17 cellular contexts compared by ENCODE assay signal in genomic region chr6:12066297-12066696, GRCh38. TPM values are rescaled to one million over a fixed set of nuclear protein-coding genes. Genes with fewer than 3 reads are reported as not detected.
DNase-seq lines count a peak whose midpoint lies in the region; ATAC-seq and TF ChIP-seq lines count a peak whose summit lies in the region.
"Had no signal": no experiment of that assay in that cellular context is flagged by ENCODE, and none has a peak within 500 bp of the region (broad histone marks: within the 10 kb centered on the region; RNA-seq: fewer than 3 reads in every experiment).

No MANE protein-coding gene starts in this region.

- H3K27ac ChIP-seq in CD8-positive, alpha-beta memory T cell (ENCODE audit: low read depth, low read length) = no peak overlapping the region
- H3K27ac ChIP-seq: neutrophil, stomach had no signal

- CTCF ChIA-PET in CD8-positive, alpha-beta memory T cell (lab: Charles Lee) = interaction anchor here (1.0 to 1.2 kb wide), 2 partner anchors 9 to 11 kb away, joined by 3 to 5 read pairs; no protein-coding TSS in a partner anchor

- H3K4me1 ChIP-seq in CD8-positive, alpha-beta memory T cell (ENCODE audit: insufficient read depth, low read length) = peaks cover 33% of the 10 kb centered on the region

- H3K4me1 Mint-ChIP-seq in brain = peaks cover 45% of the 10 kb centered on the region
- H3K4me1 Mint-ChIP-seq in nephron = peaks cover 33% of the 10 kb centered on the region
- H3K4me1 Mint-ChIP-seq in CD8-positive, alpha-beta memory T cell = peaks cover 23 to 50% (median 48%) of the 10 kb centered on the region in 3 donors

- H3K9me3 Mint-ChIP-seq in brain (no peaks in the 10 kb centered on the region), nephron (no peaks in the 10 kb centered on the region)
- no peaks in the 10 kb centered on the region for H3K9me3 Mint-ChIP-seq in CD8-positive, alpha-beta memory T cell
- H3K9me3 Mint-ChIP-seq: dendritic cell treated with granulocyte-macrophage colony-stimulating factor and Interleukin-4, amounts not matched to agents 40 ng/mL and 50 ng/mL, for 4 days had no signal

- H3K27me3 ChIP-seq in CD8-positive, alpha-beta memory T cell (ENCODE audit: insufficient read depth, low read length, poor library complexity, severe bottlenecking) = no peaks in the 10 kb centered on the region
- H3K27me3 ChIP-seq: neutrophil, stomach had no signal

- ATAC-seq in GM18520 (IDR thresholded peaks at IDR 0.05; ENCODE audit: unreplicated experiment) = no peak

- POLR2A ChIA-PET in CD8-positive, alpha-beta memory T cell (lab: Charles Lee) = interaction anchor here (0.7 kb wide), 1 partner anchor 10 kb away, joined by 3 read pairs; no protein-coding TSS in a partner anchor

- H3K27me3 Mint-ChIP-seq in brain = no peaks in the 10 kb centered on the region
- H3K27me3 Mint-ChIP-seq in nephron (ENCODE audit: low read depth) = no peaks in the 10 kb centered on the region
- no peaks in the 10 kb centered on the region for H3K27me3 Mint-ChIP-seq in CD8-positive, alpha-beta memory T cell
- H3K27me3 Mint-ChIP-seq: dendritic cell treated with granulocyte-macrophage colony-stimulating factor and Interleukin-4, amounts not matched to agents 40 ng/mL and 50 ng/mL, for 4 days had no signal

- H3K27ac Mint-ChIP-seq in brain = peak overlapping the region in 4 of 5 experiments; percentile 17 to 79 (median 42)
- peak overlapping the region; percentile 5 to 23 (median 8) for H3K27ac Mint-ChIP-seq in nephron
- H3K27ac Mint-ChIP-seq in CD8-positive, alpha-beta memory T cell = peak overlapping the region in 2 of 8 donors; percentile 53 to 78

- H3K9me3 ChIP-seq in CD8-positive, alpha-beta memory T cell (ENCODE audit: low read length) = no peaks in the 10 kb centered on the region
- H3K9me3 ChIP-seq: neutrophil, stomach had no signal

- DNase-seq in NCI-H2029 treated with DMSO at 0.1 percent for 48 hours (lab: John Stamatoyannopoulos, UW) (peak; percentile 13), NCI-H2029 (lab: John Stamatoyannopoulos, UW) (no peak), LHCN-M2 (ENCODE audit: low read depth) (peak; percentile 26), OCI-M2 (lab: John Stamatoyannopoulos, UW; ENCODE audit: unreplicated experiment) (no peak)
- DNase-seq in CD8-positive, alpha-beta memory T cell = no peak
- DNase-seq: 8988T; activated naive CD4-positive, alpha-beta T cell treated with anti-CD3 and anti-CD28 coated beads, Interleukin-2, amount 50 U/mL, for 16 hours; NCI-H2081; SIG-M5; stomach had no signal

- no peak overlapping the region for H3K4me3 ChIP-seq in CD8-positive, alpha-beta memory T cell (ENCODE audit: low read length)
- H3K4me3 ChIP-seq: lung, skin epidermis, stomach had no signal

- TF ChIP-seq CTCF in brain (conservative IDR thresholded peaks at IDR 0.05) (no peak), nephron (IDR thresholded peaks at IDR 0.05; ENCODE audit: unreplicated experiment in 3 of 3) (no peak)

- H3K36me3 ChIP-seq in CD8-positive, alpha-beta memory T cell (ENCODE audit: insufficient read depth, low read length) = no peaks in the 10 kb centered on the region
- H3K36me3 ChIP-seq: neutrophil, stomach had no signal

- no peak overlapping the region for H3K4me3 Mint-ChIP-seq in brain
- H3K4me3 Mint-ChIP-seq in nephron = no peak overlapping the region
- H3K4me3 Mint-ChIP-seq in CD8-positive, alpha-beta memory T cell = no peak overlapping the region
- H3K4me3 Mint-ChIP-seq: dendritic cell treated with granulocyte-macrophage colony-stimulating factor and Interleukin-4, amounts not matched to agents 40 ng/mL and 50 ng/mL, for 4 days had no signal

- peaks cover 4% of the 10 kb centered on the region for H3K36me3 Mint-ChIP-seq in brain
- no peaks in the 10 kb centered on the region for H3K36me3 Mint-ChIP-seq in nephron (ENCODE audit: low read depth)
- peaks cover 0 to 5% (median 3%) of the 10 kb centered on the region in 3 donors for H3K36me3 Mint-ChIP-seq in CD8-positive, alpha-beta memory T cell

RNA-seq across cellular contexts. Expression of gene HIVEP1, which starts 54.2 kb away (rescaled TPM):
- total RNA-seq in LHCN-M2 (2014; rRNA removed) = 8.2 and 9.2 TPM in 2 replicates
- polyA plus RNA-seq in LHCN-M2 (2012) = 7.6 TPM
- polyA plus RNA-seq in brain (ENCODE audit: insufficient read depth, low read depth, low replicate concordance) = 5.5 TPM
- 10 to 100 TPM; 33.5 to 37.1 TPM for total RNA-seq in CD8-positive, alpha-beta memory T cell
- 2.8 TPM for polyA plus RNA-seq in CD8-positive, alpha-beta memory T cell

Comparison
In these comparisons a context has a peak if more than half of its experiments do, and no peak if none do; other contexts are left out.
1. DNase-seq: peak in NCI-H2029 treated with DMSO at 0.1 percent for 48 hours (single experiment) and LHCN-M2 (single experiment); none in NCI-H2029 (single experiment), CD8-positive, alpha-beta memory T cell (0 of 5) and OCI-M2 (single experiment).